Comparison of ENCODE assay signal across 21 cellular contexts in genomic region chr2:206150168-206150567, GRCh38. TPM values are rescaled to one million over a fixed set of nuclear protein-coding genes. Genes with fewer than 3 reads are reported as not detected.
DNase-seq lines count a peak whose midpoint lies in the region; ATAC-seq and TF ChIP-seq lines count a peak whose summit lies in the region.
"Had no signal": no experiment of that assay in that cellular context is flagged by ENCODE, and none has a peak within 500 bp of the region (broad histone marks: within the 10 kb centered on the region; RNA-seq: fewer than 3 reads in every experiment).

No MANE protein-coding gene starts in this region.

- H3K79me2 ChIP-seq in H9 (ENCODE audit: insufficient read depth, low read length) (peaks cover 5% of the 10 kb centered on the region; the same call in 1 of the 2 replicates), neural progenitor cell (ENCODE audit: low read depth) (peaks cover 58% of the 10 kb centered on the region)

- H4K91ac ChIP-seq in H9 (ENCODE audit: insufficient read length, low read depth, low read length): no peak overlapping the region

- peaks cover 11% of the 10 kb centered on the region for H3K4me1 Mint-ChIP-seq in activated CD8-positive, alpha-beta T cell treated with anti-CD3 and anti-CD28 coated beads for 36 hours (ENCODE audit: low read depth)
- peaks cover 3% of the 10 kb centered on the region for H3K4me1 Mint-ChIP-seq in activated CD8-positive, alpha-beta T cell treated with anti-CD3 and anti-CD28 coated beads, Interleukin-2, amount 10 ng/mL, durations not matched to agents 7 days and 5 days (ENCODE audit: low read depth)
- H3K4me1 Mint-ChIP-seq in H9 (peaks cover 0 to 6% of the 10 kb centered on the region in 2 experiments; a peak in 2 of 4 replicates), neural progenitor cell (no peaks in the 10 kb centered on the region)
- peaks cover 16% of the 10 kb centered on the region for H3K4me1 Mint-ChIP-seq in central memory CD8-positive, alpha-beta T cell

- no peaks in the 10 kb centered on the region for H4K20me1 ChIP-seq in H9 (ENCODE audit: control insufficient read depth, insufficient read depth, insufficient read length)
- H4K20me1 ChIP-seq in neural progenitor cell (ENCODE audit: low read depth): peaks cover 22% of the 10 kb centered on the region

- H3K9ac ChIP-seq in H9 (ENCODE audit: extremely low read depth, insufficient read length, low read length) (no peak overlapping the region), neural progenitor cell (peak overlapping the region; percentile 23)
- H3K9ac ChIP-seq: GM23248 had no signal

- peaks cover 20% of the 10 kb centered on the region for H3F3A ChIP-seq in neural progenitor cell (ENCODE audit: low read depth)

- H3K27me3 Mint-ChIP-seq in activated CD8-positive, alpha-beta T cell treated with anti-CD3 and anti-CD28 coated beads for 36 hours: no peaks in the 10 kb centered on the region
- H3K27me3 Mint-ChIP-seq in activated CD8-positive, alpha-beta T cell treated with anti-CD3 and anti-CD28 coated beads, Interleukin-2, amount 10 ng/mL, durations not matched to agents 7 days and 5 days (ENCODE audit: low read depth): no peaks in the 10 kb centered on the region
- H3K27me3 Mint-ChIP-seq in H9 (ENCODE audit: low read depth) (no peaks in the 10 kb centered on the region), neural progenitor cell (ENCODE audit: insufficient read depth, low read depth) (no peaks in the 10 kb centered on the region)
- H3K27me3 Mint-ChIP-seq in central memory CD8-positive, alpha-beta T cell: no peaks in the 10 kb centered on the region

- H3K18ac ChIP-seq in H9 (ENCODE audit: insufficient read length, low read depth, low read length): no peak overlapping the region

- H3K36me3 Mint-ChIP-seq in activated CD8-positive, alpha-beta T cell treated with anti-CD3 and anti-CD28 coated beads for 36 hours (ENCODE audit: low read depth): peaks cover 31% of the 10 kb centered on the region
- H3K36me3 Mint-ChIP-seq in activated CD8-positive, alpha-beta T cell treated with anti-CD3 and anti-CD28 coated beads, Interleukin-2, amount 10 ng/mL, durations not matched to agents 7 days and 5 days (ENCODE audit: low read depth): peaks cover 41% of the 10 kb centered on the region
- H3K36me3 Mint-ChIP-seq in H9 (ENCODE audit: insufficient read depth in 1 of 3, low read depth in 3 of 3) (peaks cover 16 to 62% (median 42%) of the 10 kb centered on the region in 3 experiments; a peak in 6 of 7 replicates), neural progenitor cell (peaks cover 12% of the 10 kb centered on the region)
- peaks cover 54% of the 10 kb centered on the region for H3K36me3 Mint-ChIP-seq in central memory CD8-positive, alpha-beta T cell (ENCODE audit: insufficient read depth)

- no peak overlapping the region for H3K4me3 Mint-ChIP-seq in activated CD8-positive, alpha-beta T cell treated with anti-CD3 and anti-CD28 coated beads for 36 hours
- H3K4me3 Mint-ChIP-seq in activated CD8-positive, alpha-beta T cell treated with anti-CD3 and anti-CD28 coated beads, Interleukin-2, amount 10 ng/mL, durations not matched to agents 7 days and 5 days: no peak overlapping the region
- H3K4me3 Mint-ChIP-seq in H9 (no peak overlapping the region), neural progenitor cell (no peak overlapping the region)
- H3K4me3 Mint-ChIP-seq in central memory CD8-positive, alpha-beta T cell: no peak overlapping the region

- no peak overlapping the region for H2BK120ac ChIP-seq in H9 (ENCODE audit: low read depth, low read length, poor library complexity, severe bottlenecking)

- H2BK20ac ChIP-seq in H9 (ENCODE audit: low read depth, low read length, poor library complexity, severe bottlenecking): no peak overlapping the region

- H3K27ac Mint-ChIP-seq in activated CD8-positive, alpha-beta T cell treated with anti-CD3 and anti-CD28 coated beads for 36 hours: peak overlapping the region; percentile 36
- no peak overlapping the region for H3K27ac Mint-ChIP-seq in activated CD8-positive, alpha-beta T cell treated with anti-CD3 and anti-CD28 coated beads, Interleukin-2, amount 10 ng/mL, durations not matched to agents 7 days and 5 days
- H3K27ac Mint-ChIP-seq in H9 (peak overlapping the region in 2 of 3 experiments; percentile 12; a peak in 4 of 7 replicates), neural progenitor cell (no peak overlapping the region)
- peak overlapping the region; percentile 75 for H3K27ac Mint-ChIP-seq in central memory CD8-positive, alpha-beta T cell (ENCODE audit: low read depth)

- no peak for ATAC-seq in activated CD8-positive, alpha-beta T cell treated with anti-CD3 and anti-CD28 coated beads for 36 hours
- ATAC-seq in activated CD8-positive, alpha-beta T cell treated with anti-CD3 and anti-CD28 coated beads, Interleukin-2, amount 10 ng/mL, durations not matched to agents 7 days and 5 days: no peak
- ATAC-seq in central memory CD8-positive, alpha-beta T cell (replicated peaks; ENCODE audit: extremely low read depth, poor library complexity, severe bottlenecking): no peak
- no peak for ATAC-seq in GM21619 (IDR thresholded peaks at IDR 0.05; ENCODE audit: unreplicated experiment)
- no peak for ATAC-seq in GM21360 (IDR thresholded peaks at IDR 0.05; ENCODE audit: unreplicated experiment)
- ATAC-seq: K562 had no signal

- no peak overlapping the region for H2BK12ac ChIP-seq in H9 (ENCODE audit: insufficient read length, low read depth, low read length)

- no peak overlapping the region for H3K23ac ChIP-seq in H9 (ENCODE audit: insufficient read length, low read depth, low read length)

- H4K8ac ChIP-seq in H9 (replicated peaks; ENCODE audit: insufficient read length, low read depth, low read length): no peak overlapping the region

- H2AK5ac ChIP-seq in H9 (ENCODE audit: insufficient read length, low read length): no peak overlapping the region

- peaks cover 7% of the 10 kb centered on the region for H3K79me1 ChIP-seq in H9 (ENCODE audit: insufficient read depth, low read depth, low read length, poor library complexity, severe bottlenecking)

- H4K5ac ChIP-seq in H9 (ENCODE audit: insufficient read length, low read depth, low read length): no peak overlapping the region

- no peak overlapping the region for H3K56ac ChIP-seq in H9 (ENCODE audit: insufficient read length, low read depth, low read length)

- H3K27me3 ChIP-seq in H9 (ENCODE audit: insufficient read depth, low read length): no peaks in the 10 kb centered on the region
- H3K27me3 ChIP-seq in neural progenitor cell: no peaks in the 10 kb centered on the region
- H3K27me3 ChIP-seq: MG63, Peyer's patch had no signal

- H3K36me3 ChIP-seq in neural progenitor cell: peaks cover 38% of the 10 kb centered on the region

- H2AFZ ChIP-seq in H9 (ENCODE audit: low read length) (no peak overlapping the region), neural progenitor cell (replicated peaks) (no peak overlapping the region)
- H2AFZ ChIP-seq: GM23248 had no signal

- H3K9me3 ChIP-seq in H9 (ENCODE audit: control insufficient read depth, low read depth, low read length) (no peaks in the 10 kb centered on the region), neural progenitor cell (ENCODE audit: low read depth) (no peaks in the 10 kb centered on the region)
- H3K9me3 ChIP-seq: MG63, Peyer's patch had no signal

- no peak overlapping the region for H3T11ph ChIP-seq in H9 (ENCODE audit: low read length)

- H3K9me3 Mint-ChIP-seq in activated CD8-positive, alpha-beta T cell treated with anti-CD3 and anti-CD28 coated beads for 36 hours: no peaks in the 10 kb centered on the region
- no peaks in the 10 kb centered on the region for H3K9me3 Mint-ChIP-seq in activated CD8-positive, alpha-beta T cell treated with anti-CD3 and anti-CD28 coated beads, Interleukin-2, amount 10 ng/mL, durations not matched to agents 7 days and 5 days (ENCODE audit: insufficient read depth)
- H3K9me3 Mint-ChIP-seq in H9 (no peaks in the 10 kb centered on the region), neural progenitor cell (no peaks in the 10 kb centered on the region)
- no peaks in the 10 kb centered on the region for H3K9me3 Mint-ChIP-seq in central memory CD8-positive, alpha-beta T cell

- WGBS in H9 (ENCODE audit: extremely low coverage, insufficient read length, low lambda C conversion rate): no CpG with 5 or more reads among the region's 1 CpG

- no peak overlapping the region for H2BK5ac ChIP-seq in H9 (ENCODE audit: insufficient read length, low read length)

- POLR2A ChIA-PET in activated CD8-positive, alpha-beta T cell treated with anti-CD3 and anti-CD28 coated beads for 36 hours (lab: Charles Lee): no interaction called here
- POLR2A ChIA-PET in activated CD8-positive, alpha-beta T cell treated with anti-CD3 and anti-CD28 coated beads, Interleukin-2, amount 10 ng/mL, durations not matched to agents 7 days and 5 days (lab: Charles Lee): interaction anchor here (0.8 kb wide), 1 partner anchor 10 kb away, joined by 3 read pairs; the partner anchor contains the start of genes EEF1B2 and NDUFS1

- H3K23me2 ChIP-seq in H9 (ENCODE audit: insufficient read length, low read depth, low read length, poor library complexity, severe bottlenecking): no peaks in the 10 kb centered on the region

- H2BK15ac ChIP-seq in H9 (ENCODE audit: low read depth, low read length): no peak overlapping the region

- DNase-seq in activated CD8-positive, alpha-beta T cell treated with anti-CD3 and anti-CD28 coated beads for 36 hours: no peak
- no peak for DNase-seq in activated CD8-positive, alpha-beta T cell treated with anti-CD3 and anti-CD28 coated beads, Interleukin-2, amount 10 ng/mL, durations not matched to agents 7 days and 5 days
- DNase-seq in H9: no peak
- DNase-seq in central memory CD8-positive, alpha-beta T cell (ENCODE audit: low spot score in 2 of 2): no peak
- DNase-seq in neural progenitor cell (ENCODE audit: low spot score): no peak
- no peak for DNase-seq in NCI-H1694 (lab: John Stamatoyannopoulos, UW)
- DNase-seq: C1 segment of cervical spinal cord, Calu3, DMS79 treated with DMSO at 0.1 percent for 48 hours, GM23248, MG63, NCI-H1105, NCI-H187 treated with DMSO at 0.1 percent for 48 hours, NCI-H2171, NCI-H510A, NCI-H82, Peyer's patch, SHP77 had no signal

- H3K27ac ChIP-seq in H9 (ENCODE audit: insufficient read length, low read depth, low read length): no peak overlapping the region
- peak overlapping the region; percentile 7 for H3K27ac ChIP-seq in neural progenitor cell
- H3K27ac ChIP-seq: GM23248, Peyer's patch had no signal

- no peak overlapping the region for H3K14ac ChIP-seq in H9 (ENCODE audit: insufficient read depth, low read length)

- CTCF ChIA-PET in activated CD8-positive, alpha-beta T cell treated with anti-CD3 and anti-CD28 coated beads for 36 hours (lab: Charles Lee): no interaction called here
- CTCF ChIA-PET in activated CD8-positive, alpha-beta T cell treated with anti-CD3 and anti-CD28 coated beads, Interleukin-2, amount 10 ng/mL, durations not matched to agents 7 days and 5 days (lab: Charles Lee): no interaction called here

- no peaks in the 10 kb centered on the region for H3K4me1 ChIP-seq in H9 (ENCODE audit: insufficient read depth, low read length)
- peaks cover 7% of the 10 kb centered on the region for H3K4me1 ChIP-seq in neural progenitor cell
- H3K4me1 ChIP-seq: Peyer's patch had no signal

- no peak overlapping the region for H3K4ac ChIP-seq in H9 (ENCODE audit: low read depth, low read length)

- peak overlapping the region; percentile 17 for H3K4me2 ChIP-seq in H9 (ENCODE audit: insufficient read depth, insufficient read length, low read length)
- no peak overlapping the region for H3K4me2 ChIP-seq in neural progenitor cell

- TF ChIP-seq CTCF in activated CD8-positive, alpha-beta T cell treated with anti-CD3 and anti-CD28 coated beads for 36 hours (IDR thresholded peaks at IDR 0.05): no peak
- no peak for TF ChIP-seq CTCF in H9 (conservative IDR thresholded peaks at IDR 0.05)
- TF ChIP-seq CTCF in neural progenitor cell (IDR thresholded peaks at IDR 0.05): no peak

- H3K4me3 ChIP-seq in neural progenitor cell: no peak overlapping the region
- H3K4me3 ChIP-seq: GM23248, K562, MG63, Peyer's patch had no signal

- intact Hi-C loops in activated CD8-positive, alpha-beta T cell treated with anti-CD3 and anti-CD28 coated beads for 36 hours (cut with micrococcal nuclease): no loop called here

RNA-seq across cellular contexts. Expression of gene NDUFS1, which starts 9.1 kb away (rescaled TPM):
- total RNA-seq in activated CD8-positive, alpha-beta T cell treated with anti-CD3 and anti-CD28 coated beads for 36 hours: 10 to 100 TPM; 81.2 to 89.3 TPM
- total RNA-seq in activated CD8-positive, alpha-beta T cell treated with anti-CD3 and anti-CD28 coated beads, Interleukin-2, amount 10 ng/mL, durations not matched to agents 7 days and 5 days: 10 to 100 TPM; 65.7 to 69.0 TPM
- total RNA-seq in H9 (2021) (102 and 103 TPM in 2 replicates), neural progenitor cell (ENCODE audit: low replicate concordance) (110 and 115 TPM in 2 replicates)

RNA-seq across cellular contexts. Expression of gene EEF1B2, which starts 9.5 kb away (rescaled TPM):
- 1,000 to 10,000 TPM; 1,168 to 1,169 TPM for total RNA-seq in activated CD8-positive, alpha-beta T cell treated with anti-CD3 and anti-CD28 coated beads for 36 hours
- total RNA-seq in activated CD8-positive, alpha-beta T cell treated with anti-CD3 and anti-CD28 coated beads, Interleukin-2, amount 10 ng/mL, durations not matched to agents 7 days and 5 days: 100 to 1,000 TPM; 559 to 585 TPM
- total RNA-seq in H9 (2021) (763 and 768 TPM in 2 replicates), neural progenitor cell (ENCODE audit: low replicate concordance) (671 and 807 TPM in 2 replicates)

Comparison
In these comparisons a context has a peak if more than half of its experiments do, and no peak if none do; other contexts are left out.
1. H3K27ac Mint-ChIP-seq: peak in activated CD8-positive, alpha-beta T cell treated with anti-CD3 and anti-CD28 coated beads for 36 hours (single experiment), H9 (2 of 3) and central memory CD8-positive, alpha-beta T cell (single experiment); none in activated CD8-positive, alpha-beta T cell treated with anti-CD3 and anti-CD28 coated beads, Interleukin-2, amount 10 ng/mL, durations not matched to agents 7 days and 5 days (single experiment) and neural progenitor cell (single experiment).